16 cellular contexts compared by ENCODE assay signal in the genomic region with DNA sequence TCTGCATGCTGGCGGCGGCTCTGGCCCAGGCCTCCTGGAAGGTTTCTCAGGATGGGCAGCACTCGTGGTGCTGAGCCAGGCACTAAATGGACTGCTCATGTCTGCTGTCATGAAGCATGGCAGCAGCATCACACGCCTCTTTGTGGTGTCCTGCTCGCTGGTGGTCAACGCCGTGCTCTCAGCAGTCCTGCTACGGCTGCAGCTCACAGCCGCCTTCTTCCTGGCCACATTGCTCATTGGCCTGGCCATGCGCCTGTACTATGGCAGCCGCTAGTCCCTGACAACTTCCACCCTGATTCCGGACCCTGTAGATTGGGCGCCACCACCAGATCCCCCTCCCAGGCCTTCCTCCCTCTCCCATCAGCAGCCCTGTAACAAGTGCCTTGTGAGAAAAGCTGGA. TPM values are rescaled to one million over a fixed set of nuclear protein-coding genes. Genes with fewer than 3 reads are reported as not detected.
A peak's percentile ranks its signal among the peaks of the same experiment; 100 is the strongest.
DNase-seq lines count a peak whose midpoint lies in the region; ATAC-seq and TF ChIP-seq lines count a peak whose summit lies in the region.
"Had no signal": no experiment of that assay in that cellular context is flagged by ENCODE, and none has a peak within 500 bp of the region (broad histone marks: within the 10 kb centered on the region; RNA-seq: fewer than 3 reads in every experiment).

No MANE protein-coding gene starts in this region.

- no peak for DNase-seq in stimulated activated naive CD8-positive, alpha-beta T cell treated with anti-CD3 and anti-CD28 coated beads, Interleukin-15, amount 100 ng/mL, for 72 hours
- no peak for DNase-seq in stimulated activated naive CD8-positive, alpha-beta T cell treated with anti-CD3 and anti-CD28 coated beads, Interleukin-15, Interleukin-2, amounts not matched to agents 100 U/mL and 50 U/mL, for 24 hours
- DNase-seq in naive thymus-derived CD8-positive, alpha-beta T cell: no peak
- DNase-seq in upper lobe of right lung (peak; percentile 62), EL (no peak), nephron progenitor cell (no peak)
- DNase-seq: activated CD4-positive, alpha-beta T cell treated with anti-CD3 and anti-CD28 coated beads, Interleukin-2, amount 50 U/mL, for 4 hours; DMS153; HCEC 1CT; hippocampal formation; MG63; NCI-H2029; NCI-H510A had no signal

- no peak for TF ChIP-seq CTCF in upper lobe of right lung (IDR thresholded peaks at IDR 0.05)
- no peak for TF ChIP-seq CTCF in nephron progenitor cell (IDR thresholded peaks at IDR 0.05)

- peak overlapping the region; percentile 2 to 11 for H3K4me3 Mint-ChIP-seq in stimulated activated naive CD8-positive, alpha-beta T cell treated with anti-CD3 and anti-CD28 coated beads, Interleukin-15, amount 100 ng/mL, for 72 hours
- H3K4me3 Mint-ChIP-seq in activated T-helper 17 cell treated with anti-CD3 and anti-CD28 coated beads, Interleukin-2, amount 50 U/mL, for 72 hours: peak overlapping the region; percentile 93
- H3K4me3 Mint-ChIP-seq in naive thymus-derived CD8-positive, alpha-beta T cell: peak overlapping the region in 4 of 10 donors; percentile 9 to 76 (median 23)
- H3K4me3 Mint-ChIP-seq in nephron progenitor cell: no peak overlapping the region

- H3K9me3 ChIP-seq in upper lobe of right lung: no peaks in the 10 kb centered on the region
- H3K9me3 ChIP-seq: MG63 had no signal

- H3K36me3 Mint-ChIP-seq in activated T-helper 17 cell treated with anti-CD3 and anti-CD28 coated beads, Interleukin-2, amount 50 U/mL, for 72 hours (ENCODE audit: low read depth): peaks cover 51% of the 10 kb centered on the region
- H3K36me3 Mint-ChIP-seq in naive thymus-derived CD8-positive, alpha-beta T cell: peaks cover 0 to 25% (median 10%) of the 10 kb centered on the region in 3 donors
- H3K36me3 Mint-ChIP-seq in nephron progenitor cell (ENCODE audit: low read depth): peaks cover 11% of the 10 kb centered on the region

- POLR2A ChIA-PET in naive thymus-derived CD8-positive, alpha-beta T cell (lab: Charles Lee): interaction anchor here (0.8 kb wide), 1 partner anchor 80 kb away, joined by 4 read pairs; a partner anchor contains a TSS

- no peaks in the 10 kb centered on the region for H3K9me3 Mint-ChIP-seq in stimulated activated naive CD8-positive, alpha-beta T cell treated with anti-CD3 and anti-CD28 coated beads, Interleukin-15, amount 100 ng/mL, for 72 hours
- no peaks in the 10 kb centered on the region for H3K9me3 Mint-ChIP-seq in activated T-helper 17 cell treated with anti-CD3 and anti-CD28 coated beads, Interleukin-2, amount 50 U/mL, for 72 hours
- H3K9me3 Mint-ChIP-seq in naive thymus-derived CD8-positive, alpha-beta T cell: no peaks in the 10 kb centered on the region
- H3K9me3 Mint-ChIP-seq in nephron progenitor cell: no peaks in the 10 kb centered on the region

- peaks cover 53% of the 10 kb centered on the region for H3K4me1 ChIP-seq in upper lobe of right lung

- H3K36me3 ChIP-seq in upper lobe of right lung: peaks cover 17% of the 10 kb centered on the region

- intact Hi-C loops in upper lobe of right lung (cut with DNase I): loop anchor here (10.0 kb wide), 1 partner anchor 67 kb away; a partner anchor contains a TSS

- peak overlapping the region in 1 of 2 donors; percentile 83 for H3K27ac Mint-ChIP-seq in stimulated activated naive CD8-positive, alpha-beta T cell treated with anti-CD3 and anti-CD28 coated beads, Interleukin-15, amount 100 ng/mL, for 72 hours
- H3K27ac Mint-ChIP-seq in activated T-helper 17 cell treated with anti-CD3 and anti-CD28 coated beads, Interleukin-2, amount 50 U/mL, for 72 hours: peak overlapping the region; percentile 76
- H3K27ac Mint-ChIP-seq in naive thymus-derived CD8-positive, alpha-beta T cell: peak overlapping the region in 9 of 10 donors; percentile 88 to 99 (median 97)
- no peak overlapping the region for H3K27ac Mint-ChIP-seq in nephron progenitor cell

- H3K27ac ChIP-seq in upper lobe of right lung: peak overlapping the region; percentile 86

- H3K27me3 Mint-ChIP-seq in stimulated activated naive CD8-positive, alpha-beta T cell treated with anti-CD3 and anti-CD28 coated beads, Interleukin-15, amount 100 ng/mL, for 72 hours: no peaks in the 10 kb centered on the region
- no peaks in the 10 kb centered on the region for H3K27me3 Mint-ChIP-seq in activated T-helper 17 cell treated with anti-CD3 and anti-CD28 coated beads, Interleukin-2, amount 50 U/mL, for 72 hours
- H3K27me3 Mint-ChIP-seq in naive thymus-derived CD8-positive, alpha-beta T cell: no peaks in the 10 kb centered on the region
- H3K27me3 Mint-ChIP-seq in nephron progenitor cell (ENCODE audit: low read depth, poor library complexity): peaks cover 6% of the 10 kb centered on the region

- ATAC-seq in stimulated activated naive CD8-positive, alpha-beta T cell treated with anti-CD3 and anti-CD28 coated beads, Interleukin-15, amount 100 ng/mL, for 72 hours: no peak
- no peak for ATAC-seq in stimulated activated naive CD8-positive, alpha-beta T cell treated with anti-CD3 and anti-CD28 coated beads, Interleukin-15, Interleukin-2, amounts not matched to agents 100 U/mL and 50 U/mL, for 24 hours
- ATAC-seq in activated T-helper 17 cell treated with anti-CD3 and anti-CD28 coated beads, Interleukin-2, amount 50 U/mL, for 72 hours (replicated peaks): no peak
- no peak for ATAC-seq in naive thymus-derived CD8-positive, alpha-beta T cell
- ATAC-seq in upper lobe of right lung: no peak
- no peak for ATAC-seq in HG02623 (IDR thresholded peaks at IDR 0.05; ENCODE audit: unreplicated experiment)

- H3K4me1 Mint-ChIP-seq in stimulated activated naive CD8-positive, alpha-beta T cell treated with anti-CD3 and anti-CD28 coated beads, Interleukin-15, amount 100 ng/mL, for 72 hours: peaks cover 66% of the 10 kb centered on the region
- peaks cover 23% of the 10 kb centered on the region for H3K4me1 Mint-ChIP-seq in activated T-helper 17 cell treated with anti-CD3 and anti-CD28 coated beads, Interleukin-2, amount 50 U/mL, for 72 hours
- peaks cover 36 to 74% (median 72%) of the 10 kb centered on the region in 4 donors for H3K4me1 Mint-ChIP-seq in naive thymus-derived CD8-positive, alpha-beta T cell
- H3K4me1 Mint-ChIP-seq in nephron progenitor cell: peaks cover 29% of the 10 kb centered on the region

- no peak overlapping the region for H3K4me3 ChIP-seq in upper lobe of right lung
- H3K4me3 ChIP-seq: MG63, smooth muscle cell had no signal

- H3K27me3 ChIP-seq in upper lobe of right lung: no peaks in the 10 kb centered on the region
- H3K27me3 ChIP-seq: MG63 had no signal

RNA-seq across cellular contexts. Expression of a gene that starts 3.2 kb away (rescaled TPM):
- 10 to 100 TPM; 56.0 to 89.6 TPM for total RNA-seq in activated T-helper 17 cell treated with anti-CD3 and anti-CD28 coated beads, Interleukin-2, amount 50 U/mL, for 72 hours
- 10 to 100 TPM; 53.6 to 58.3 TPM for total RNA-seq in naive thymus-derived CD8-positive, alpha-beta T cell
- 100 to 1,000 TPM in 2 of 3 donors, 10 to 100 TPM in 1; 92.8 to 142 (median 113) TPM for polyA plus RNA-seq in naive thymus-derived CD8-positive, alpha-beta T cell
- 89.4 TPM for total RNA-seq in upper lobe of right lung

RNA-seq across cellular contexts. Expression of a gene that starts 3.5 kb away (rescaled TPM):
- total RNA-seq in activated T-helper 17 cell treated with anti-CD3 and anti-CD28 coated beads, Interleukin-2, amount 50 U/mL, for 72 hours: 10 to 100 TPM; 20.5 to 56.6 TPM
- total RNA-seq in naive thymus-derived CD8-positive, alpha-beta T cell: 10 to 100 TPM; 75.6 to 77.5 TPM
- polyA plus RNA-seq in naive thymus-derived CD8-positive, alpha-beta T cell: 1 to 10 TPM; 2.5 to 4.6 (median 3.7) TPM
- 25.8 TPM for total RNA-seq in upper lobe of right lung

RNA-seq across cellular contexts. Expression of a gene that starts 10.6 kb away (rescaled TPM):
- total RNA-seq in activated T-helper 17 cell treated with anti-CD3 and anti-CD28 coated beads, Interleukin-2, amount 50 U/mL, for 72 hours: 10 to 100 TPM; 32.3 to 39.1 TPM
- total RNA-seq in naive thymus-derived CD8-positive, alpha-beta T cell: 10 to 100 TPM; 27.8 to 28.3 TPM
- 10 to 100 TPM; 26.7 to 37.5 (median 37.1) TPM for polyA plus RNA-seq in naive thymus-derived CD8-positive, alpha-beta T cell
- 19.4 TPM for total RNA-seq in upper lobe of right lung

RNA-seq across cellular contexts. Expression of a gene that starts 20.4 kb away (rescaled TPM):
- 10 to 100 TPM in 1 of 2 donors, 1 to 10 TPM in 1; 8.9 to 11.8 TPM for total RNA-seq in activated T-helper 17 cell treated with anti-CD3 and anti-CD28 coated beads, Interleukin-2, amount 50 U/mL, for 72 hours
- total RNA-seq in naive thymus-derived CD8-positive, alpha-beta T cell: 10 to 100 TPM; 24.5 to 27.3 TPM
- 10 to 100 TPM; 50.4 to 79.6 (median 71.5) TPM for polyA plus RNA-seq in naive thymus-derived CD8-positive, alpha-beta T cell
- total RNA-seq in upper lobe of right lung: 21.4 TPM
- total RNA-seq: smooth muscle cell had no signal
